Comparison of ENCODE assay signal across 29 cellular contexts in genomic region chr9:133638076-133638475, GRCh38. TPM values are rescaled to one million over a fixed set of nuclear protein-coding genes. Genes with fewer than 3 reads are reported as not detected.
DNase-seq lines count a peak whose midpoint lies in the region; ATAC-seq and TF ChIP-seq lines count a peak whose summit lies in the region.
"Had no signal": no experiment of that assay in that cellular context is flagged by ENCODE, and none has a peak within 500 bp of the region (broad histone marks: within the 10 kb centered on the region; RNA-seq: fewer than 3 reads in every experiment).

No MANE protein-coding gene starts in this region.

- H3K4me3 Mint-ChIP-seq in GM23338 (no peak overlapping the region; the same call in 2 of the 3 replicates), endothelial cell (ENCODE audit: unreplicated experiment) (no peak overlapping the region), neural progenitor cell (no peak overlapping the region), nephron progenitor cell (no peak overlapping the region)
- H3K4me3 Mint-ChIP-seq: CD8-positive, alpha-beta T cell had no signal

- no peaks in the 10 kb centered on the region for H3K9me3 ChIP-seq in A673 (ENCODE audit: low read depth, low read length, poor library complexity, severe bottlenecking)
- H3K9me3 ChIP-seq in neural progenitor cell (ENCODE audit: low read depth), result no peaks in the 10 kb centered on the region
- H3K9me3 ChIP-seq: Caco-2, SJSA1 had no signal

- peak overlapping the region; percentile 86; the same call in 1 of the 2 replicates for H2AFZ ChIP-seq in GM23338
- peak overlapping the region; percentile 3 for H2AFZ ChIP-seq in neural progenitor cell (replicated peaks)
- H2AFZ ChIP-seq: PC-9 had no signal

- H3K9me3 Mint-ChIP-seq in GM23338 (no peaks in the 10 kb centered on the region), endothelial cell (ENCODE audit: unreplicated experiment) (no peaks in the 10 kb centered on the region), neural progenitor cell (no peaks in the 10 kb centered on the region), nephron progenitor cell (no peaks in the 10 kb centered on the region)
- no peaks in the 10 kb centered on the region for H3K9me3 Mint-ChIP-seq in activated naive CD4-positive, alpha-beta T cell treated with anti-CD3 and anti-CD28 coated beads, Interleukin-2, amount 50 U/mL, for 72 hours
- H3K9me3 Mint-ChIP-seq: CD8-positive, alpha-beta T cell had no signal

- H3K9ac ChIP-seq in neural progenitor cell, result no peak overlapping the region

- peaks cover 16% of the 10 kb centered on the region for H3K27me3 Mint-ChIP-seq in GM23338 (ENCODE audit: insufficient read depth, low read depth, poor library complexity)
- peaks cover 16% of the 10 kb centered on the region for H3K27me3 Mint-ChIP-seq in endothelial cell (ENCODE audit: unreplicated experiment)
- H3K27me3 Mint-ChIP-seq in neural progenitor cell (ENCODE audit: insufficient read depth, low read depth), result peaks cover 8% of the 10 kb centered on the region
- H3K27me3 Mint-ChIP-seq in nephron progenitor cell (ENCODE audit: low read depth, poor library complexity), result peaks cover 15% of the 10 kb centered on the region

- H3K4me3 ChIP-seq in A673 (ENCODE audit: low read depth, low read length, poor library complexity, severe bottlenecking) (no peak overlapping the region), GM23338 (no peak overlapping the region), neural progenitor cell (no peak overlapping the region)
- H3K4me3 ChIP-seq: GM12878, PC-9, SJSA1 had no signal

- no peak overlapping the region for H3K27ac ChIP-seq in A673 (ENCODE audit: low read depth, low read length, poor library complexity, severe bottlenecking)
- H3K27ac ChIP-seq in GM23338 (ENCODE audit: low read depth), result no peak overlapping the region
- no peak overlapping the region for H3K27ac ChIP-seq in neural progenitor cell
- H3K27ac ChIP-seq: C4-2B, PC-9, SJSA1 had no signal

- POLR2A ChIA-PET in A673 (lab: Charles Lee; ENCODE audit: low non-redundant PET), result no interaction called here

- no peak for ATAC-seq in GM23338
- ATAC-seq in activated naive CD4-positive, alpha-beta T cell treated with anti-CD3 and anti-CD28 coated beads, Interleukin-2, amount 50 U/mL, for 72 hours, result no peak
- ATAC-seq: CD8-positive, alpha-beta T cell; GM12878; Right ventricle myocardium inferior had no signal

- CTCF ChIA-PET in A673 (lab: Charles Lee), result no interaction called here

- no peak for TF ChIP-seq CTCF in A673 (conservative IDR thresholded peaks at IDR 0.05; ENCODE audit: low read depth, low read length)
- no peak for TF ChIP-seq CTCF in GM23338 (conservative IDR thresholded peaks at IDR 0.05; ENCODE audit: low read depth in 2 of 2)
- no peak for TF ChIP-seq CTCF in endothelial cell (IDR thresholded peaks at IDR 0.05; ENCODE audit: unreplicated experiment)
- no peak for TF ChIP-seq CTCF in neural progenitor cell (IDR thresholded peaks at IDR 0.05)
- TF ChIP-seq CTCF in nephron progenitor cell (IDR thresholded peaks at IDR 0.05), result no peak

- H3K4me1 Mint-ChIP-seq in GM23338 (peaks cover 40% of the 10 kb centered on the region), endothelial cell (ENCODE audit: unreplicated experiment) (peaks cover 19% of the 10 kb centered on the region), neural progenitor cell (peaks cover 49% of the 10 kb centered on the region), nephron progenitor cell (peaks cover 57% of the 10 kb centered on the region)

- H3K27me3 ChIP-seq in A673 (replicated peaks; ENCODE audit: insufficient read depth, low read depth, low read length, poor library complexity) (no peaks in the 10 kb centered on the region), GM23338 (ENCODE audit: insufficient read depth) (no peaks in the 10 kb centered on the region), neural progenitor cell (no peaks in the 10 kb centered on the region)

- DNase-seq in A673 (ENCODE audit: low spot score) (peak; percentile 52), GM23338 (ENCODE audit: low spot score) (peak; percentile 35), endothelial cell (ENCODE audit: low spot score) (no peak), neural progenitor cell (ENCODE audit: low spot score) (no peak), NCI-H1092 (lab: John Stamatoyannopoulos, UW) (no peak), nephron progenitor cell (no peak)
- no peak for DNase-seq in activated naive CD4-positive, alpha-beta T cell treated with anti-CD3 and anti-CD28 coated beads, Interleukin-2, amount 50 U/mL, for 72 hours (ENCODE audit: low spot score in 2 of 2)
- DNase-seq: Caco-2; CD8-positive, alpha-beta T cell; DMS79; EL; GDM1; Kasumi-1; NCI-H1105; NCI-H146; NCI-H1930; NCI-H2107; NCI-H446 treated with DMSO at 0.1 percent for 48 hours; PC-9 had no signal

- H3K36me3 Mint-ChIP-seq in GM23338 (ENCODE audit: low read depth), result no peaks in the 10 kb centered on the region; the same call in 2 of the 3 replicates
- H3K36me3 Mint-ChIP-seq in endothelial cell (ENCODE audit: low read depth, unreplicated experiment), result peaks cover 3% of the 10 kb centered on the region
- H3K36me3 Mint-ChIP-seq in neural progenitor cell, result no peaks in the 10 kb centered on the region
- no peaks in the 10 kb centered on the region for H3K36me3 Mint-ChIP-seq in activated naive CD4-positive, alpha-beta T cell treated with anti-CD3 and anti-CD28 coated beads, Interleukin-2, amount 50 U/mL, for 72 hours
- H3K36me3 Mint-ChIP-seq in nephron progenitor cell (ENCODE audit: low read depth), result no peaks in the 10 kb centered on the region
- H3K36me3 Mint-ChIP-seq: CD8-positive, alpha-beta T cell had no signal

- H3K27ac Mint-ChIP-seq in GM23338 (no peak overlapping the region; the same call in 1 of the 2 replicates), endothelial cell (ENCODE audit: unreplicated experiment) (peak overlapping the region; percentile 13), neural progenitor cell (peak overlapping the region; percentile 72), nephron progenitor cell (no peak overlapping the region)
- H3K27ac Mint-ChIP-seq in activated naive CD4-positive, alpha-beta T cell treated with anti-CD3 and anti-CD28 coated beads, Interleukin-2, amount 50 U/mL, for 72 hours, result peak overlapping the region in 1 of 2 donors; percentile 49
- H3K27ac Mint-ChIP-seq: CD8-positive, alpha-beta T cell had no signal

- H3K79me2 ChIP-seq in GM23338 (replicated peaks; ENCODE audit: insufficient read depth), result no peaks in the 10 kb centered on the region
- H3K79me2 ChIP-seq in neural progenitor cell (ENCODE audit: low read depth), result no peaks in the 10 kb centered on the region

- H3K4me1 ChIP-seq in A673 (ENCODE audit: insufficient read depth, low read length, poor library complexity, severe bottlenecking) (no peaks in the 10 kb centered on the region), GM23338 (ENCODE audit: insufficient read depth) (peaks cover 19% of the 10 kb centered on the region), neural progenitor cell (peaks cover 36% of the 10 kb centered on the region)
- H3K4me1 ChIP-seq: Caco-2, SJSA1 had no signal

- H3K36me3 ChIP-seq in A673 (ENCODE audit: insufficient read depth, low read length, poor library complexity, severe bottlenecking), result no peaks in the 10 kb centered on the region
- no peaks in the 10 kb centered on the region for H3K36me3 ChIP-seq in GM23338 (ENCODE audit: insufficient read depth)
- no peaks in the 10 kb centered on the region for H3K36me3 ChIP-seq in neural progenitor cell
- H3K36me3 ChIP-seq: SJSA1 had no signal

- H3F3A ChIP-seq in GM23338 (replicated peaks; ENCODE audit: low read depth) (no peaks in the 10 kb centered on the region), neural progenitor cell (ENCODE audit: low read depth) (peaks cover 4% of the 10 kb centered on the region)

- H3K4me2 ChIP-seq in GM23338, result peak overlapping the region; percentile 42; the same call in 1 of the 2 replicates
- H3K4me2 ChIP-seq in neural progenitor cell, result peak overlapping the region; percentile 56
- H3K4me2 ChIP-seq: PC-9 had no signal

- intact Hi-C loops in A673 (cut with micrococcal nuclease; ENCODE audit: unreplicated experiment), result no loop called here

- H3K9me2 ChIP-seq in GM23338 (ENCODE audit: insufficient read depth), result no peaks in the 10 kb centered on the region

- no TSS peak for BruUV-seq in A673 (replicated peaks; lab: Mats Ljungman, UMichigan)

- H4K20me1 ChIP-seq in GM23338 (replicated peaks; ENCODE audit: insufficient read depth) (no peaks in the 10 kb centered on the region), neural progenitor cell (ENCODE audit: low read depth) (no peaks in the 10 kb centered on the region)

RNA-seq across cellular contexts. Expression of gene DBH, which starts 1.9 kb away (rescaled TPM):
- total RNA-seq in A673 (2021) (not detected in 2 replicates), endothelial cell (ENCODE audit: unreplicated experiment) (0.08 TPM), neural progenitor cell (ENCODE audit: low replicate concordance) (not detected in 2 replicates)
- 0.24 TPM in 1 of 2 replicates, not detected in the other for total RNA-seq in GM23338 (2014; rRNA removed; shearing (Covaris generic))
- polyA plus RNA-seq in GM23338 (2016; fragmentation: Nextera tagmentation; extraction: Ambion mirVana), result 0.08 and 0.26 TPM in 2 replicates
- total RNA-seq in activated naive CD4-positive, alpha-beta T cell treated with anti-CD3 and anti-CD28 coated beads, Interleukin-2, amount 50 U/mL, for 72 hours, result not detected
- total RNA-seq: A172, Caco-2, GM12878, HepG2, HT1080, M059J, PC-9, Right ventricle myocardium inferior, RPMI7951, SJSA1 had no signal
- polyA plus RNA-seq: AG04450, GM12878, HepG2 had no signal

RNA-seq across cellular contexts. Expression of gene FAM163B, which starts 28.9 kb away (rescaled TPM):
- total RNA-seq in A673 (2021), result not detected in 2 replicates
- 0.23 and 1.3 TPM in 2 replicates for total RNA-seq in GM23338 (2014; rRNA removed; shearing (Covaris generic))
- polyA plus RNA-seq in GM23338 (2016; fragmentation: Nextera tagmentation; extraction: Ambion mirVana), result 0.60 and 0.71 TPM in 2 replicates
- total RNA-seq in endothelial cell (ENCODE audit: unreplicated experiment), result not detected
- total RNA-seq in neural progenitor cell (ENCODE audit: low replicate concordance), result 0.31 TPM in 1 of 2 replicates, not detected in the other
- total RNA-seq in activated naive CD4-positive, alpha-beta T cell treated with anti-CD3 and anti-CD28 coated beads, Interleukin-2, amount 50 U/mL, for 72 hours, result not detected
- total RNA-seq: A172; Caco-2; CD8-positive, alpha-beta T cell; GM12878; HepG2; HT1080; M059J; PC-9; SJSA1 had no signal
- polyA plus RNA-seq: AG04450, GM12878, HepG2 had no signal

Comparison
In these comparisons a context has a peak if more than half of its experiments do, and no peak if none do; other contexts are left out.
1. DNase-seq: peak in A673 (single experiment) and GM23338 (single experiment); none in endothelial cell (single experiment), neural progenitor cell (single experiment), activated naive CD4-positive, alpha-beta T cell treated with anti-CD3 and anti-CD28 coated beads, Interleukin-2, amount 50 U/mL, for 72 hours (0 of 2), NCI-H1092 (single experiment) and nephron progenitor cell (single experiment).
2. H3K27ac Mint-ChIP-seq: peak in endothelial cell (single experiment) and neural progenitor cell (single experiment); none in GM23338 (single experiment) and nephron progenitor cell (single experiment).